Comparison of ENCODE assay signal across 8 cellular contexts in the genomic region with DNA sequence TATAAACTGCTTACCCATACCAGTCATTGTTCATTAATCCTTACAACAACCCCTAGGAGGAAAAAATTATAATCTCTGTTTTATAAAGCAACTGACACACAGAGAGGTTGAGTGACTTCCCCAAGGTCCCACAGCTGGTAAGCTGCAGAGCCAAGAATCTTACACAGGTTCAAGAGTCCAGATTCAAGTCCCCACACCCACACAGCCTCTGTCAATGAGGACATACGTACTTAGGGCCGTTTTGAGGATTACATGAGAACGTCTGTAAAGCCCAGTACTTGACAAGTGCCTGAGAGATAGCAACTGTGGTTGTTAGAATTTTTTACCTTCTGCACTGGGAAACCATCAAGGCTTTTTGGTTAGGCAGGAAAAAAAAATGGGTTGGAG. TPM values are rescaled to one million over a fixed set of nuclear protein-coding genes. Genes with fewer than 3 reads are reported as not detected.
DNase-seq lines count a peak whose midpoint lies in the region; ATAC-seq and FAIRE-seq lines count a peak whose summit lies in the region.

No MANE protein-coding gene starts in this region.

- no peaks in the 10 kb centered on the region for H3K36me3 ChIP-seq in small intestine (ENCODE audit: control insufficient read depth in 2 of 2, insufficient read depth in 2 of 2, low read length in 2 of 2)

- 3 to 9% (median 3%) methylated on average over 3 of the region's 3 CpGs for WGBS in small intestine, 3 donors

- H3K9me3 Mint-ChIP-seq in activated naive CD4-positive, alpha-beta T cell treated with anti-CD3 and anti-CD28 coated beads, Interleukin-2, amount 10 ng/mL, durations not matched to agents 7 days and 5 days, result no peaks in the 10 kb centered on the region
- H3K9me3 Mint-ChIP-seq in T-helper 2 cell treated with Interferon-gamma antibody and Interleukin-4, amounts not matched to agents 5 μg/mL and 100 μg/mL, for 36 hours, result no peaks in the 10 kb centered on the region

- peaks cover 7% of the 10 kb centered on the region for H3K4me1 Mint-ChIP-seq in activated naive CD4-positive, alpha-beta T cell treated with anti-CD3 and anti-CD28 coated beads, Interleukin-2, amount 10 ng/mL, durations not matched to agents 7 days and 5 days
- H3K4me1 Mint-ChIP-seq in T-helper 2 cell treated with Interferon-gamma antibody and Interleukin-4, amounts not matched to agents 5 μg/mL and 100 μg/mL, for 36 hours (ENCODE audit: low read depth), result peaks cover 22% of the 10 kb centered on the region

- no peaks in the 10 kb centered on the region for H3K36me3 Mint-ChIP-seq in activated naive CD4-positive, alpha-beta T cell treated with anti-CD3 and anti-CD28 coated beads, Interleukin-2, amount 10 ng/mL, durations not matched to agents 7 days and 5 days
- no peaks in the 10 kb centered on the region for H3K36me3 Mint-ChIP-seq in T-helper 2 cell treated with Interferon-gamma antibody and Interleukin-4, amounts not matched to agents 5 μg/mL and 100 μg/mL, for 36 hours (ENCODE audit: low read depth)

- FAIRE-seq in small intestine (lab: Jason Lieb, UNC), result no peak

- CTCF ChIA-PET in activated naive CD4-positive, alpha-beta T cell treated with anti-CD3 and anti-CD28 coated beads, Interleukin-2, amount 10 ng/mL, durations not matched to agents 7 days and 5 days (lab: Charles Lee), result no interaction called here

- peaks cover 18% of the 10 kb centered on the region for H3K27me3 Mint-ChIP-seq in activated naive CD4-positive, alpha-beta T cell treated with anti-CD3 and anti-CD28 coated beads, Interleukin-2, amount 10 ng/mL, durations not matched to agents 7 days and 5 days
- peaks cover 2% of the 10 kb centered on the region for H3K27me3 Mint-ChIP-seq in T-helper 2 cell treated with Interferon-gamma antibody and Interleukin-4, amounts not matched to agents 5 μg/mL and 100 μg/mL, for 36 hours (ENCODE audit: low read depth)

- no peak for DNase-seq in activated naive CD4-positive, alpha-beta T cell treated with anti-CD3 and anti-CD28 coated beads, Interleukin-2, amount 10 ng/mL, durations not matched to agents 7 days and 5 days
- no peak for DNase-seq in activated naive CD4-positive, alpha-beta T cell treated with anti-CD3 and anti-CD28 coated beads, Interleukin-2, amount 50 U/mL, for 16 hours
- no peak for DNase-seq in T-helper 2 cell treated with Interferon-gamma antibody and Interleukin-4, amounts not matched to agents 5 μg/mL and 100 μg/mL, for 36 hours (ENCODE audit: low spot score)
- peak; percentile 3 for DNase-seq in germinal center (ENCODE audit: low spot score)
- DNase-seq in small intestine, result peak; percentile 78
- no peak for DNase-seq in ureter (ENCODE audit: low spot score)

- H3K4me3 Mint-ChIP-seq in activated naive CD4-positive, alpha-beta T cell treated with anti-CD3 and anti-CD28 coated beads, Interleukin-2, amount 10 ng/mL, durations not matched to agents 7 days and 5 days, result peak overlapping the region; percentile 82
- H3K4me3 Mint-ChIP-seq in T-helper 2 cell treated with Interferon-gamma antibody and Interleukin-4, amounts not matched to agents 5 μg/mL and 100 μg/mL, for 36 hours, result peak overlapping the region; percentile 87

- peak overlapping the region; percentile 14 for H3K27ac Mint-ChIP-seq in activated naive CD4-positive, alpha-beta T cell treated with anti-CD3 and anti-CD28 coated beads, Interleukin-2, amount 10 ng/mL, durations not matched to agents 7 days and 5 days
- peak overlapping the region; percentile 90 for H3K27ac Mint-ChIP-seq in T-helper 2 cell treated with Interferon-gamma antibody and Interleukin-4, amounts not matched to agents 5 μg/mL and 100 μg/mL, for 36 hours

- H3K27me3 ChIP-seq in small intestine (ENCODE audit: control insufficient read depth in 2 of 2, insufficient read depth in 2 of 2, low read length in 2 of 2), result no peaks in the 10 kb centered on the region

- peak overlapping the region; percentile 88 to 94 for H3K27ac ChIP-seq in small intestine (ENCODE audit: low read depth in 1 of 2, low read length in 1 of 2)

- no peaks in the 10 kb centered on the region for H3K9me3 ChIP-seq in small intestine (ENCODE audit: control insufficient read depth, low read depth)

- H3K4me1 ChIP-seq in small intestine (ENCODE audit: control insufficient read depth in 2 of 2, insufficient read depth in 1 of 2, low read depth in 1 of 2, low read length in 1 of 2), result peaks cover 0 to 6% of the 10 kb centered on the region in 2 donors

- no peak for ATAC-seq in GM18520 (IDR thresholded peaks at IDR 0.05; ENCODE audit: unreplicated experiment)
- ATAC-seq in HG03571 (IDR thresholded peaks at IDR 0.05; ENCODE audit: unreplicated experiment), result no peak

- peak overlapping the region in 1 of 2 donors; percentile 67 for H3K4me3 ChIP-seq in small intestine (ENCODE audit: low read depth in 1 of 2, low read length in 2 of 2)

RNA-seq across cellular contexts. Expression of a gene that starts 0.6 kb away (rescaled TPM):
- 10 to 100 TPM; 10.4 to 24.4 (median 15.9) TPM for polyA plus RNA-seq in small intestine
- total RNA-seq in ureter, result 19.7 TPM

Comparison
In these comparisons a context has a peak if more than half of its experiments do, and no peak if none do; other contexts are left out.
1. DNase-seq: peak in germinal center (single experiment) and small intestine (single experiment); none in activated naive CD4-positive, alpha-beta T cell treated with anti-CD3 and anti-CD28 coated beads, Interleukin-2, amount 10 ng/mL, durations not matched to agents 7 days and 5 days (single experiment), activated naive CD4-positive, alpha-beta T cell treated with anti-CD3 and anti-CD28 coated beads, Interleukin-2, amount 50 U/mL, for 16 hours (single experiment), T-helper 2 cell treated with Interferon-gamma antibody and Interleukin-4, amounts not matched to agents 5 μg/mL and 100 μg/mL, for 36 hours (single experiment) and ureter (single experiment).